ENCODE assay signal across 17 cellular contexts in the genomic region with DNA sequence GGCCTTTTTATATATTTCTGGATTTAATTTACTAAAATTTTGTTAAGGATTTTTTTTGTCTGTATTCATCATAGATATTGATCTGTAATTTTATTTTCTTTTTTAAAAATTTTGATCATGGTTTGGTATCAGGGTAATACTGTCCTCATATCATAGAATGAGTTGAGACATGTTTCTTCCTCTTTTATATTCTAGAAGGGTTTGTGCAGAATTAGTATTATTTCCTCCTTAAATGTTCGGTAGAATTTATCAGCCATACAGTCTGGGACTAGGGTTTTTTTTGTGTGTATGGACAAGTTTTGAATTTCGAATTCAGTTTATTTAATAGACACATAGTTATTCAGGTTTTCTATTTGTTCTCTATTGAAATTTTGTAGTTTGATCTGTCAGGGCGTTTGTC.
"Had no signal": no experiment of that assay in that cellular context is flagged by ENCODE, and none has a peak within 500 bp of the region (broad histone marks: within the 10 kb centered on the region; RNA-seq: fewer than 3 reads in every experiment).

No MANE protein-coding gene starts in this region.

- H3K27ac Mint-ChIP-seq: activated CD8-positive, alpha-beta memory T cell treated with anti-CD3 and anti-CD28 coated beads, Interleukin-2, amount 10 ng/mL, durations not matched to agents 7 days and 5 days; activated T-cell treated with anti-CD3 and anti-CD28 coated beads, Interleukin-2, amount 50 U/mL, for 24 hours had no signal

- H3K36me3 ChIP-seq: brain microvascular endothelial cell, heart right ventricle, ovary, stomach, thoracic aorta had no signal

- H3K9me3 Mint-ChIP-seq: activated T-cell treated with anti-CD3 and anti-CD28 coated beads, Interleukin-2, amount 50 U/mL, for 24 hours; neural crest cell had no signal

- ATAC-seq: activated CD8-positive, alpha-beta memory T cell treated with anti-CD3 and anti-CD28 coated beads, Interleukin-2, amount 10 ng/mL, durations not matched to agents 7 days and 5 days; heart right ventricle; left ventricle myocardium superior; T-helper 17 cell had no signal

- H3K27me3 Mint-ChIP-seq: activated CD8-positive, alpha-beta memory T cell treated with anti-CD3 and anti-CD28 coated beads, Interleukin-2, amount 10 ng/mL, durations not matched to agents 7 days and 5 days; activated naive CD8-positive, alpha-beta T cell; activated T-cell treated with anti-CD3 and anti-CD28 coated beads, Interleukin-2, amount 50 U/mL, for 24 hours; T-helper 17 cell had no signal

- H3K27ac ChIP-seq: brain microvascular endothelial cell, heart right ventricle, ovary, stomach, thoracic aorta had no signal

- H3K4me3 Mint-ChIP-seq: activated CD8-positive, alpha-beta memory T cell treated with anti-CD3 and anti-CD28 coated beads, Interleukin-2, amount 10 ng/mL, durations not matched to agents 7 days and 5 days; activated naive CD8-positive, alpha-beta T cell; activated T-cell treated with anti-CD3 and anti-CD28 coated beads, Interleukin-2, amount 50 U/mL, for 24 hours; neural crest cell; T-helper 17 cell had no signal

- DNase-seq: activated CD4-positive, alpha-beta T cell treated with anti-CD3 and anti-CD28 coated beads for 1 hour; activated CD4-positive, alpha-beta T cell treated with anti-CD3 and anti-CD28 coated beads, Interleukin-2, amount 50 U/mL, for 48 hours; activated CD8-positive, alpha-beta memory T cell treated with anti-CD3 and anti-CD28 coated beads, Interleukin-2, amount 10 ng/mL, durations not matched to agents 7 days and 5 days; activated effector memory CD4-positive, alpha-beta T cell treated with Interleukin-2 at 50 U/mL for 16 hours; activated T-cell treated with anti-CD3 and anti-CD28 coated beads, Interleukin-2, amount 50 U/mL, for 24 hours; brain microvascular endothelial cell; foreskin melanocyte; heart right ventricle; islet precursor cell; left ventricle myocardium superior; ovary; stimulated activated CD4-positive, alpha-beta T cell treated with anti-CD3 and anti-CD28 coated beads, Interleukin-4, amount 100 ng/mL, for 24 hours; stomach; T-helper 17 cell had no signal

- H3K27me3 ChIP-seq: brain microvascular endothelial cell, heart right ventricle, ovary, stomach had no signal

- H3K9me3 ChIP-seq: heart right ventricle, ovary, stomach, thoracic aorta had no signal

- H3K4me3 ChIP-seq: heart right ventricle, ovary, stomach, thoracic aorta had no signal
